1 cellular context compared by ENCODE assay signal in genomic region chr11:9565822-9566560, GRCh38.
A peak's percentile ranks its signal among the peaks of the same experiment; 100 is the strongest.
TF ChIP-seq lines count a peak whose summit lies in the region.

No MANE protein-coding gene starts in this region.

TF ChIP-seq in K562, 482 proteins besides CTCF, POLR2A, EP300 and RAD21 (continued from another document and continues in another):
- TF ChIP-seq, protein P1, sequence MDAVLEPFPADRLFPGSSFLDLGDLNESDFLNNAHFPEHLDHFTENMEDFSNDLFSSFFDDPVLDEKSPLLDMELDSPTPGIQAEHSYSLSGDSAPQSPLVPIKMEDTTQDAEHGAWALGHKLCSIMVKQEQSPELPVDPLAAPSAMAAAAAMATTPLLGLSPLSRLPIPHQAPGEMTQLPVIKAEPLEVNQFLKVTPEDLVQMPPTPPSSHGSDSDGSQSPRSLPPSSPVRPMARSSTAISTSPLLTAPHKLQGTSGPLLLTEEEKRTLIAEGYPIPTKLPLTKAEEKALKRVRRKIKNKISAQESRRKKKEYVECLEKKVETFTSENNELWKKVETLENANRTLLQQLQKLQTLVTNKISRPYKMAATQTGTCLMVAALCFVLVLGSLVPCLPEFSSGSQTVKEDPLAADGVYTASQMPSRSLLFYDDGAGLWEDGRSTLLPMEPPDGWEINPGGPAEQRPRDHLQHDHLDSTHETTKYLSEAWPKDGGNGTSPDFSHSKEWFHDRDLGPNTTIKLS (IDR thresholded peaks at IDR 0.05; ENCODE audit: borderline replicate concordance, low read depth), result peak; percentile 57; the same call in 1 of the 2 replicates
- TF ChIP-seq ZNF407 (IDR thresholded peaks at IDR 0.05; ENCODE audit: low read depth), result no peak
- no peak for TF ChIP-seq ZNF398 (CRISPR knock-in tag; IDR thresholded peaks at IDR 0.05)
- TF ChIP-seq ZNF324 (CRISPR knock-in tag; IDR thresholded peaks at IDR 0.05), result no peak
- TF ChIP-seq SNIP1 (IDR thresholded peaks at IDR 0.05; ENCODE audit: low read depth), result no peak
- TF ChIP-seq BCLAF1 (IDR thresholded peaks at IDR 0.05; ENCODE audit: borderline replicate concordance in 1 of 2, control insufficient read depth in 1 of 2, low read depth in 2 of 2, low read length in 1 of 2), result 0 out of 4 replicates have a peak, but pooled peaks of 1 of the 2 experiments have one; percentile 76
- TF ChIP-seq NR2C1 (IDR thresholded peaks at IDR 0.05), result no peak
- TF ChIP-seq NR2C1 (tag; IDR thresholded peaks at IDR 0.05), result peak; percentile 22; the same call in 1 of the 2 replicates
- peak; percentile 59 for TF ChIP-seq MTA2 (IDR thresholded peaks at IDR 0.05; ENCODE audit: low read depth)
- TF ChIP-seq PPARD (CRISPR knock-in tag; IDR thresholded peaks at IDR 0.05), result no peak
- TF ChIP-seq HDAC1 (IDR thresholded peaks at IDR 0.05), result peak in 1 of 2 experiments; percentile 88; a peak in 3 of 4 replicates
- TF ChIP-seq TCF15 (CRISPR knock-in tag; IDR thresholded peaks at IDR 0.05), result no peak
- peak; percentile 93 for TF ChIP-seq TAF9B (IDR thresholded peaks at IDR 0.05; ENCODE audit: partially characterized antibody)
- TF ChIP-seq CCNT2 (IDR thresholded peaks at IDR 0.05; ENCODE audit: borderline replicate concordance, extremely low read depth, insufficient read length, low read depth, low read length), result peak; percentile 71
- peak; percentile 82 for TF ChIP-seq LCOR (CRISPR knock-in tag; IDR thresholded peaks at IDR 0.05)
- no peak for TF ChIP-seq ZNF280B (CRISPR knock-in tag; IDR thresholded peaks at IDR 0.05)
- peak in 1 of 2 experiments; percentile 14; a peak in 2 of 4 replicates for TF ChIP-seq TEAD1 (CRISPR knock-in tag; IDR thresholded peaks at IDR 0.05)
- peak; percentile 85 to 95 for TF ChIP-seq ARNT (IDR thresholded peaks at IDR 0.05)
- TF ChIP-seq, protein P2, sequence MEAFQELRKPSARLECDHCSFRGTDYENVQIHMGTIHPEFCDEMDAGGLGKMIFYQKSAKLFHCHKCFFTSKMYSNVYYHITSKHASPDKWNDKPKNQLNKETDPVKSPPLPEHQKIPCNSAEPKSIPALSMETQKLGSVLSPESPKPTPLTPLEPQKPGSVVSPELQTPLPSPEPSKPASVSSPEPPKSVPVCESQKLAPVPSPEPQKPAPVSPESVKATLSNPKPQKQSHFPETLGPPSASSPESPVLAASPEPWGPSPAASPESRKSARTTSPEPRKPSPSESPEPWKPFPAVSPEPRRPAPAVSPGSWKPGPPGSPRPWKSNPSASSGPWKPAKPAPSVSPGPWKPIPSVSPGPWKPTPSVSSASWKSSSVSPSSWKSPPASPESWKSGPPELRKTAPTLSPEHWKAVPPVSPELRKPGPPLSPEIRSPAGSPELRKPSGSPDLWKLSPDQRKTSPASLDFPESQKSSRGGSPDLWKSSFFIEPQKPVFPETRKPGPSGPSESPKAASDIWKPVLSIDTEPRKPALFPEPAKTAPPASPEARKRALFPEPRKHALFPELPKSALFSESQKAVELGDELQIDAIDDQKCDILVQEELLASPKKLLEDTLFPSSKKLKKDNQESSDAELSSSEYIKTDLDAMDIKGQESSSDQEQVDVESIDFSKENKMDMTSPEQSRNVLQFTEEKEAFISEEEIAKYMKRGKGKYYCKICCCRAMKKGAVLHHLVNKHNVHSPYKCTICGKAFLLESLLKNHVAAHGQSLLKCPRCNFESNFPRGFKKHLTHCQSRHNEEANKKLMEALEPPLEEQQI (IDR thresholded peaks at IDR 0.05), result 0 out of 2 replicates have a peak, but pooled peaks have one; percentile 63
- TF ChIP-seq, protein P3, sequence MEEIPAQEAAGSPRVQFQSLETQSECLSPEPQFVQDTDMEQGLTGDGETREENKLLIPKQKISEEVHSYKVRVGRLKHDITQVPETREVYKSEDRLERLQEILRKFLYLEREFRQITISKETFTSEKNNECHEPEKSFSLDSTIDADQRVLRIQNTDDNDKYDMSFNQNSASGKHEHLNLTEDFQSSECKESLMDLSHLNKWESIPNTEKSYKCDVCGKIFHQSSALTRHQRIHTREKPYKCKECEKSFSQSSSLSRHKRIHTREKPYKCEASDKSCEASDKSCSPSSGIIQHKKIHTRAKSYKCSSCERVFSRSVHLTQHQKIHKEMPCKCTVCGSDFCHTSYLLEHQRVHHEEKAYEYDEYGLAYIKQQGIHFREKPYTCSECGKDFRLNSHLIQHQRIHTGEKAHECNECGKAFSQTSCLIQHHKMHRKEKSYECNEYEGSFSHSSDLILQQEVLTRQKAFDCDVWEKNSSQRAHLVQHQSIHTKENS (CRISPR knock-in tag; IDR thresholded peaks at IDR 0.05), result no peak
- peak; percentile 86 for TF ChIP-seq TBP (optimal IDR thresholded peaks at IDR 0.05; ENCODE audit: low read depth, low read length)
- TF ChIP-seq MAZ (CRISPR knock-in tag; conservative IDR thresholded peaks at IDR 0.05 in 1 of 2, IDR thresholded peaks at IDR 0.05 in 1 of 2), result peak in 1 of 2 experiments; percentile 60; a peak in 2 of 4 replicates
- no peak for TF ChIP-seq EWSR1 (IDR thresholded peaks at IDR 0.05; ENCODE audit: borderline replicate concordance, low read depth, partially characterized antibody)
- TF ChIP-seq, protein P4, sequence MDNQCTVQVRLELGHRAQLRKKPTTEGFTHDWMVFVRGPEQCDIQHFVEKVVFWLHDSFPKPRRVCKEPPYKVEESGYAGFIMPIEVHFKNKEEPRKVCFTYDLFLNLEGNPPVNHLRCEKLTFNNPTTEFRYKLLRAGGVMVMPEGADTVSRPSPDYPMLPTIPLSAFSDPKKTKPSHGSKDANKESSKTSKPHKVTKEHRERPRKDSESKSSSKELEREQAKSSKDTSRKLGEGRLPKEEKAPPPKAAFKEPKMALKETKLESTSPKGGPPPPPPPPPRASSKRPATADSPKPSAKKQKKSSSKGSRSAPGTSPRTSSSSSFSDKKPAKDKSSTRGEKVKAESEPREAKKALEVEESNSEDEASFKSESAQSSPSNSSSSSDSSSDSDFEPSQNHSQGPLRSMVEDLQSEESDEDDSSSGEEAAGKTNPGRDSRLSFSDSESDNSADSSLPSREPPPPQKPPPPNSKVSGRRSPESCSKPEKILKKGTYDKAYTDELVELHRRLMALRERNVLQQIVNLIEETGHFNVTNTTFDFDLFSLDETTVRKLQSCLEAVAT (IDR thresholded peaks at IDR 0.05), result peak; percentile 31 to 81; a peak in 2 of 4 replicates
